ENCODE assay signal across 34 cellular contexts in genomic region chr14:90446405-90446804, GRCh38.
"Had no signal": no experiment of that assay in that cellular context is flagged by ENCODE, and none has a peak within 500 bp of the region (broad histone marks: within the 10 kb centered on the region; RNA-seq: fewer than 3 reads in every experiment).

No MANE protein-coding gene starts in this region.

- ATAC-seq: activated CD8-positive, alpha-beta T cell treated with anti-CD3 and anti-CD28 coated beads, Interleukin-2, amount 10 ng/mL, durations not matched to agents 7 days and 5 days; activated naive CD8-positive, alpha-beta T cell treated with anti-CD3 and anti-CD28 coated beads, Interleukin-2, amount 50 U/mL, for 24 hours; PC-3 had no signal

- H3K4me3 ChIP-seq: MG63, Peyer's patch, SJSA1 had no signal

- H3K27me3 Mint-ChIP-seq: activated CD4-positive, alpha-beta T cell treated with anti-CD3 and anti-CD28 coated beads, Interleukin-2, amount 10 ng/mL, durations not matched to agents 7 days and 5 days; activated naive CD8-positive, alpha-beta T cell; activated naive CD8-positive, alpha-beta T cell treated with anti-CD3 and anti-CD28 coated beads, Interleukin-2, amount 50 U/mL, for 24 hours had no signal

- DNase-seq: activated CD4-positive, alpha-beta T cell treated with anti-CD3 and anti-CD28 coated beads, Interleukin-2, amount 10 ng/mL, durations not matched to agents 7 days and 5 days; activated CD4-positive, alpha-beta T cell treated with anti-CD3 and anti-CD28 coated beads, Interleukin-2, amount 50 U/mL, for 48 hours; activated CD8-positive, alpha-beta T cell treated with anti-CD3 and anti-CD28 coated beads, Interleukin-2, amount 10 ng/mL, durations not matched to agents 7 days and 5 days; activated effector memory CD4-positive, alpha-beta T cell treated with Interleukin-2 at 50 U/mL for 16 hours; activated naive CD4-positive, alpha-beta T cell treated with anti-CD3 and anti-CD28 coated beads, Interleukin-2, amount 10 ng/mL, durations not matched to agents 7 days and 5 days; activated naive CD8-positive, alpha-beta T cell treated with anti-CD3 and anti-CD28 coated beads, Interleukin-2, amount 50 U/mL, for 24 hours; activated T-cell treated with anti-CD3 and anti-CD28 coated beads, Interleukin-2, amount 50 U/mL, for 48 hours; anterior cingulate cortex; central memory CD4-positive, alpha-beta T cell; Kasumi-1; KG1; MG63; NCI-H1048; NCI-H1105 treated with DMSO at 0.1 percent for 48 hours; NCI-H1436; NCI-H1694 treated with DMSO at 0.1 percent for 48 hours; NCI-H2029; NCI-H2107; NCI-H2171; NCI-H510A; NCI-H526; NCI-H748 treated with DMSO at 0.1 percent for 48 hours; NK-92 treated with Interleukin-12 subunit alpha and Interleukin-12 subunit beta, amount 100 ng/mL, for 24 hours; PC-3; RPMI8226; SHP77 treated with DMSO at 0.1 percent for 48 hours; SK-N-SH had no signal

- H3K9me3 Mint-ChIP-seq: activated naive CD4-positive, alpha-beta T cell treated with anti-CD3 and anti-CD28 coated beads, Interleukin-2, amount 10 ng/mL, durations not matched to agents 7 days and 5 days; activated naive CD8-positive, alpha-beta T cell treated with anti-CD3 and anti-CD28 coated beads, Interleukin-2, amount 50 U/mL, for 24 hours; T-helper 1 cell treated with Interleukin-12 subunit alpha and Interleukin-12 subunit beta and Interleukin-4 antibody, amounts not matched to agents 30 μg/mL and 1 μg/mL, for 36 hours; T-helper 2 cell treated with Interferon-gamma antibody and Interleukin-4, amounts not matched to agents 5 μg/mL and 100 μg/mL, for 36 hours had no signal

- H3K4me1 Mint-ChIP-seq: activated CD4-positive, alpha-beta T cell treated with anti-CD3 and anti-CD28 coated beads, Interleukin-2, amount 10 ng/mL, durations not matched to agents 7 days and 5 days; activated naive CD8-positive, alpha-beta T cell treated with anti-CD3 and anti-CD28 coated beads, Interleukin-2, amount 50 U/mL, for 24 hours had no signal

- H3K27ac ChIP-seq: Peyer's patch, SJSA1 had no signal

- H3K9me3 ChIP-seq: Peyer's patch had no signal

- H3K4me1 ChIP-seq: Peyer's patch, SJSA1 had no signal

- H3K27me3 ChIP-seq: MG63, Peyer's patch, SJSA1 had no signal

- FAIRE-seq: TTC549 had no signal

- H3K27ac Mint-ChIP-seq: activated CD4-positive, alpha-beta T cell treated with anti-CD3 and anti-CD28 coated beads, Interleukin-2, amount 10 ng/mL, durations not matched to agents 7 days and 5 days; activated CD8-positive, alpha-beta T cell treated with anti-CD3 and anti-CD28 coated beads, Interleukin-2, amount 10 ng/mL, durations not matched to agents 7 days and 5 days; activated naive CD4-positive, alpha-beta T cell treated with anti-CD3 and anti-CD28 coated beads, Interleukin-2, amount 10 ng/mL, durations not matched to agents 7 days and 5 days; activated naive CD8-positive, alpha-beta T cell; activated naive CD8-positive, alpha-beta T cell treated with anti-CD3 and anti-CD28 coated beads, Interleukin-2, amount 50 U/mL, for 24 hours; brain; T-helper 1 cell treated with Interleukin-12 subunit alpha and Interleukin-12 subunit beta and Interleukin-4 antibody, amounts not matched to agents 30 μg/mL and 1 μg/mL, for 36 hours; T-helper 2 cell treated with Interferon-gamma antibody and Interleukin-4, amounts not matched to agents 5 μg/mL and 100 μg/mL, for 36 hours had no signal

- H3K36me3 ChIP-seq: MG63, Peyer's patch, SJSA1 had no signal

- H3K4me3 Mint-ChIP-seq: activated CD4-positive, alpha-beta T cell treated with anti-CD3 and anti-CD28 coated beads, Interleukin-2, amount 10 ng/mL, durations not matched to agents 7 days and 5 days; activated CD8-positive, alpha-beta T cell treated with anti-CD3 and anti-CD28 coated beads, Interleukin-2, amount 10 ng/mL, durations not matched to agents 7 days and 5 days; activated naive CD4-positive, alpha-beta T cell treated with anti-CD3 and anti-CD28 coated beads, Interleukin-2, amount 10 ng/mL, durations not matched to agents 7 days and 5 days; activated naive CD8-positive, alpha-beta T cell; activated naive CD8-positive, alpha-beta T cell treated with anti-CD3 and anti-CD28 coated beads, Interleukin-2, amount 50 U/mL, for 24 hours; brain; T-helper 1 cell treated with Interleukin-12 subunit alpha and Interleukin-12 subunit beta and Interleukin-4 antibody, amounts not matched to agents 30 μg/mL and 1 μg/mL, for 36 hours; T-helper 2 cell treated with Interferon-gamma antibody and Interleukin-4, amounts not matched to agents 5 μg/mL and 100 μg/mL, for 36 hours had no signal

- H3K9ac ChIP-seq: SK-N-SH had no signal

- H3K36me3 Mint-ChIP-seq: activated naive CD4-positive, alpha-beta T cell treated with anti-CD3 and anti-CD28 coated beads, Interleukin-2, amount 10 ng/mL, durations not matched to agents 7 days and 5 days; activated naive CD8-positive, alpha-beta T cell; brain had no signal
